1 cellular context compared by ENCODE assay signal in genomic region chr1:229130028-229130668, GRCh38.
A peak's percentile ranks its signal among the peaks of the same experiment; 100 is the strongest.
TF ChIP-seq lines count a peak whose summit lies in the region.

No MANE protein-coding gene starts in this region.

TF ChIP-seq in HepG2, 621 proteins besides CTCF, POLR2A, EP300 and RAD21 (continued from another document and continues in another):
- TF ChIP-seq, protein P1, sequence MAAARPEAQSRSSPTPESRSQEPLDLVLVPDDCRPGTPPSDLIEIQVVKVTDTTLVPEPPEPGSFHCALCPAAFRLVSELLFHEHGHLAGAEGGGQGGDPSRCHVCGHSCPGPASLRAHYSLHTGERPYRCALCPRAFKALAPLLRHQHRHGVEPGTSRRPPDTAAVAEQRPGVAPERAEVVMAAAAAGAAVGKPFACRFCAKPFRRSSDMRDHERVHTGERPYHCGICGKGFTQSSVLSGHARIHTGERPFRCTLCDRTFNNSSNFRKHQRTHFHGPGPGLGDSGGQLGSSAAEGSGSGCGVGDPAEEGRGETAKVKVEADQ (CRISPR knock-in tag; IDR thresholded peaks at IDR 0.05; ENCODE audit: borderline replicate concordance), result peak; percentile 88; the same call in 1 of the 2 replicates
- TF ChIP-seq, protein P2, sequence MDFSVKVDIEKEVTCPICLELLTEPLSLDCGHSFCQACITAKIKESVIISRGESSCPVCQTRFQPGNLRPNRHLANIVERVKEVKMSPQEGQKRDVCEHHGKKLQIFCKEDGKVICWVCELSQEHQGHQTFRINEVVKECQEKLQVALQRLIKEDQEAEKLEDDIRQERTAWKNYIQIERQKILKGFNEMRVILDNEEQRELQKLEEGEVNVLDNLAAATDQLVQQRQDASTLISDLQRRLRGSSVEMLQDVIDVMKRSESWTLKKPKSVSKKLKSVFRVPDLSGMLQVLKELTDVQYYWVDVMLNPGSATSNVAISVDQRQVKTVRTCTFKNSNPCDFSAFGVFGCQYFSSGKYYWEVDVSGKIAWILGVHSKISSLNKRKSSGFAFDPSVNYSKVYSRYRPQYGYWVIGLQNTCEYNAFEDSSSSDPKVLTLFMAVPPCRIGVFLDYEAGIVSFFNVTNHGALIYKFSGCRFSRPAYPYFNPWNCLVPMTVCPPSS (IDR thresholded peaks at IDR 0.05), result no peak
- peak; percentile 64 for TF ChIP-seq ZMYM4 (CRISPR knock-in tag; IDR thresholded peaks at IDR 0.05)
- peak; percentile 56 for TF ChIP-seq SP4 (CRISPR knock-in tag; IDR thresholded peaks at IDR 0.05)
- peak; percentile 88 for TF ChIP-seq ZBTB38 (CRISPR knock-in tag; IDR thresholded peaks at IDR 0.05)
- TF ChIP-seq, protein P3, sequence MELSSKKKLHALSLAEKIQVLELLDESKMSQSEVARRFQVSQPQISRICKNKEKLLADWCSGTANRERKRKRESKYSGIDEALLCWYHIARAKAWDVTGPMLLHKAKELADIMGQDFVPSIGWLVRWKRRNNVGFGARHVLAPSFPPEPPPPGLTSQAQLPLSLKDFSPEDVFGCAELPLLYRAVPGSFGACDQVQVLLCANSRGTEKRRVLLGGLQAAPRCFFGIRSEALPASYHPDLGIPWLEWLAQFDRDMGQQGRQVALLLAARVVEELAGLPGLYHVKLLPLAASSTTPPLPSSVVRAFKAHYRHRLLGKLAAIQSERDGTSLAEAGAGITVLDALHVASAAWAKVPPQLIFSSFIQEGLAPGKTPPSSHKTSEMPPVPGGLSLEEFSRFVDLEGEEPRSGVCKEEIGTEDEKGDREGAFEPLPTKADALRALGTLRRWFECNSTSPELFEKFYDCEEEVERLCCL (CRISPR knock-in tag; IDR thresholded peaks at IDR 0.05; ENCODE audit: borderline replicate concordance), result no peak
- TF ChIP-seq NR2F1 (CRISPR knock-in tag; IDR thresholded peaks at IDR 0.05), result peak; percentile 86 to 89
- TF ChIP-seq ZSCAN21 (CRISPR knock-in tag; IDR thresholded peaks at IDR 0.05; ENCODE audit: borderline replicate concordance), result peak; percentile 72; the same call in 1 of the 2 replicates
- 0 out of 2 replicates have a peak, but pooled peaks have one; percentile 15 for TF ChIP-seq NFYC (CRISPR knock-in tag; IDR thresholded peaks at IDR 0.05)
- no peak for TF ChIP-seq MYNN (CRISPR knock-in tag; IDR thresholded peaks at IDR 0.05; ENCODE audit: low read depth)
- no peak for TF ChIP-seq ZNF510 (CRISPR knock-in tag; IDR thresholded peaks at IDR 0.05; ENCODE audit: low read depth)
- peak; percentile 81 for TF ChIP-seq PHF21A (CRISPR knock-in tag; IDR thresholded peaks at IDR 0.05)
- no peak; the same call in 1 of the 2 replicates for TF ChIP-seq SNAPC2 (CRISPR knock-in tag; IDR thresholded peaks at IDR 0.05)
- TF ChIP-seq CENPBD1 (CRISPR knock-in tag; IDR thresholded peaks at IDR 0.05; ENCODE audit: borderline replicate concordance, low read depth), result no peak
- TF ChIP-seq ZNF724P (CRISPR knock-in tag; IDR thresholded peaks at IDR 0.05; ENCODE audit: borderline replicate concordance), result no peak
- TF ChIP-seq YY1 (IDR thresholded peaks at IDR 0.05; ENCODE audit: insufficient read depth, insufficient replicate concordance, low read depth, low read length), result peak; percentile 79
- TF ChIP-seq HOXD1 (CRISPR knock-in tag; IDR thresholded peaks at IDR 0.05), result no peak; the same call in 1 of the 2 replicates
- TF ChIP-seq TRIM24 (CRISPR knock-in tag; IDR thresholded peaks at IDR 0.05), result no peak
- TF ChIP-seq NFKB2 (CRISPR knock-in tag; IDR thresholded peaks at IDR 0.05; ENCODE audit: borderline replicate concordance), result peak; percentile 70; the same call in 1 of the 2 replicates
- TF ChIP-seq ZKSCAN5 (CRISPR knock-in tag; IDR thresholded peaks at IDR 0.05), result no peak
- no peak for TF ChIP-seq HNRNPK (IDR thresholded peaks at IDR 0.05; ENCODE audit: low read depth, low read length, poor library complexity, severe bottlenecking)
- no peak for TF ChIP-seq GTF3A (CRISPR knock-in tag; conservative IDR thresholded peaks at IDR 0.05)
- peak; percentile 92 for TF ChIP-seq RXRB (CRISPR knock-in tag; IDR thresholded peaks at IDR 0.05; ENCODE audit: borderline replicate concordance)
- TF ChIP-seq ZNF549 (CRISPR knock-in tag; IDR thresholded peaks at IDR 0.05), result no peak
- no peak for TF ChIP-seq ZFAT (CRISPR knock-in tag; conservative IDR thresholded peaks at IDR 0.05)
- no peak for TF ChIP-seq ATM (IDR thresholded peaks at IDR 0.05; ENCODE audit: borderline replicate concordance)
- no peak for TF ChIP-seq ZSCAN12 (CRISPR knock-in tag; IDR thresholded peaks at IDR 0.05)
- no peak for TF ChIP-seq SMYD3 (CRISPR knock-in tag; IDR thresholded peaks at IDR 0.05)
- peak; percentile 17; the same call in 1 of the 2 replicates for TF ChIP-seq ZFP37 (CRISPR knock-in tag; IDR thresholded peaks at IDR 0.05; ENCODE audit: borderline replicate concordance)
- TF ChIP-seq NR3C1 (CRISPR knock-in tag; IDR thresholded peaks at IDR 0.05), result no peak
- TF ChIP-seq ZNF839 (CRISPR knock-in tag; IDR thresholded peaks at IDR 0.05; ENCODE audit: borderline replicate concordance), result no peak
- no peak for TF ChIP-seq HMGXB4 (CRISPR knock-in tag; IDR thresholded peaks at IDR 0.05; ENCODE audit: borderline replicate concordance in 1 of 2, low read depth in 1 of 2)
- TF ChIP-seq NR1H2 (CRISPR knock-in tag; IDR thresholded peaks at IDR 0.05; ENCODE audit: borderline replicate concordance, low read depth), result no peak
- peak; percentile 74; the same call in 1 of the 2 replicates for TF ChIP-seq RXRA (CRISPR knock-in tag; IDR thresholded peaks at IDR 0.05)
- TF ChIP-seq E2F1 (CRISPR knock-in tag; IDR thresholded peaks at IDR 0.05), result no peak
- no peak for TF ChIP-seq HCFC1 (IDR thresholded peaks at IDR 0.05; ENCODE audit: low read depth, low read length)
- peak; percentile 45; the same call in 1 of the 2 replicates for TF ChIP-seq ZFP36L1 (CRISPR knock-in tag; IDR thresholded peaks at IDR 0.05)
- peak; percentile 85 for TF ChIP-seq NR2F2 (IDR thresholded peaks at IDR 0.05; ENCODE audit: borderline replicate concordance, low read depth)
- TF ChIP-seq ZNF33B (CRISPR knock-in tag; IDR thresholded peaks at IDR 0.05), result no peak
- TF ChIP-seq RARA (CRISPR knock-in tag; IDR thresholded peaks at IDR 0.05), result peak; percentile 90
- no peak for TF ChIP-seq ZFP41 (CRISPR knock-in tag; IDR thresholded peaks at IDR 0.05; ENCODE audit: borderline replicate concordance)
- no peak for TF ChIP-seq NKX3-1 (CRISPR knock-in tag; IDR thresholded peaks at IDR 0.05)
- peak; percentile 90 for TF ChIP-seq HOXA3 (CRISPR knock-in tag; IDR thresholded peaks at IDR 0.05)
- TF ChIP-seq ZNF121 (CRISPR knock-in tag; IDR thresholded peaks at IDR 0.05), result no peak
- TF ChIP-seq, protein P4, sequence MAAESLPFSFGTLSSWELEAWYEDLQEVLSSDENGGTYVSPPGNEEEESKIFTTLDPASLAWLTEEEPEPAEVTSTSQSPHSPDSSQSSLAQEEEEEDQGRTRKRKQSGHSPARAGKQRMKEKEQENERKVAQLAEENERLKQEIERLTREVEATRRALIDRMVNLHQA (CRISPR knock-in tag; IDR thresholded peaks at IDR 0.05), result no peak
- TF ChIP-seq AGO2 (optimal IDR thresholded peaks at IDR 0.05; ENCODE audit: low read depth, low read length), result no peak
- TF ChIP-seq STAT5B (CRISPR knock-in tag; IDR thresholded peaks at IDR 0.05), result no peak
- peak; percentile 25; the same call in 1 of the 2 replicates for TF ChIP-seq ZNF746 (CRISPR knock-in tag; IDR thresholded peaks at IDR 0.05)
- TF ChIP-seq, protein P5, sequence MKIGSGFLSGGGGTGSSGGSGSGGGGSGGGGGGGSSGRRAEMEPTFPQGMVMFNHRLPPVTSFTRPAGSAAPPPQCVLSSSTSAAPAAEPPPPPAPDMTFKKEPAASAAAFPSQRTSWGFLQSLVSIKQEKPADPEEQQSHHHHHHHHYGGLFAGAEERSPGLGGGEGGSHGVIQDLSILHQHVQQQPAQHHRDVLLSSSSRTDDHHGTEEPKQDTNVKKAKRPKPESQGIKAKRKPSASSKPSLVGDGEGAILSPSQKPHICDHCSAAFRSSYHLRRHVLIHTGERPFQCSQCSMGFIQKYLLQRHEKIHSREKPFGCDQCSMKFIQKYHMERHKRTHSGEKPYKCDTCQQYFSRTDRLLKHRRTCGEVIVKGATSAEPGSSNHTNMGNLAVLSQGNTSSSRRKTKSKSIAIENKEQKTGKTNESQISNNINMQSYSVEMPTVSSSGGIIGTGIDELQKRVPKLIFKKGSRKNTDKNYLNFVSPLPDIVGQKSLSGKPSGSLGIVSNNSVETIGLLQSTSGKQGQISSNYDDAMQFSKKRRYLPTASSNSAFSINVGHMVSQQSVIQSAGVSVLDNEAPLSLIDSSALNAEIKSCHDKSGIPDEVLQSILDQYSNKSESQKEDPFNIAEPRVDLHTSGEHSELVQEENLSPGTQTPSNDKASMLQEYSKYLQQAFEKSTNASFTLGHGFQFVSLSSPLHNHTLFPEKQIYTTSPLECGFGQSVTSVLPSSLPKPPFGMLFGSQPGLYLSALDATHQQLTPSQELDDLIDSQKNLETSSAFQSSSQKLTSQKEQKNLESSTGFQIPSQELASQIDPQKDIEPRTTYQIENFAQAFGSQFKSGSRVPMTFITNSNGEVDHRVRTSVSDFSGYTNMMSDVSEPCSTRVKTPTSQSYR (CRISPR knock-in tag; IDR thresholded peaks at IDR 0.05; ENCODE audit: borderline replicate concordance), result peak; percentile 95
- TF ChIP-seq, protein P6, sequence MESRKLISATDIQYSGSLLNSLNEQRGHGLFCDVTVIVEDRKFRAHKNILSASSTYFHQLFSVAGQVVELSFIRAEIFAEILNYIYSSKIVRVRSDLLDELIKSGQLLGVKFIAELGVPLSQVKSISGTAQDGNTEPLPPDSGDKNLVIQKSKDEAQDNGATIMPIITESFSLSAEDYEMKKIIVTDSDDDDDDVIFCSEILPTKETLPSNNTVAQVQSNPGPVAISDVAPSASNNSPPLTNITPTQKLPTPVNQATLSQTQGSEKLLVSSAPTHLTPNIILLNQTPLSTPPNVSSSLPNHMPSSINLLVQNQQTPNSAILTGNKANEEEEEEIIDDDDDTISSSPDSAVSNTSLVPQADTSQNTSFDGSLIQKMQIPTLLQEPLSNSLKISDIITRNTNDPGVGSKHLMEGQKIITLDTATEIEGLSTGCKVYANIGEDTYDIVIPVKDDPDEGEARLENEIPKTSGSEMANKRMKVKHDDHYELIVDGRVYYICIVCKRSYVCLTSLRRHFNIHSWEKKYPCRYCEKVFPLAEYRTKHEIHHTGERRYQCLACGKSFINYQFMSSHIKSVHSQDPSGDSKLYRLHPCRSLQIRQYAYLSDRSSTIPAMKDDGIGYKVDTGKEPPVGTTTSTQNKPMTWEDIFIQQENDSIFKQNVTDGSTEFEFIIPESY (CRISPR knock-in tag; IDR thresholded peaks at IDR 0.05), result peak; percentile 45; the same call in 1 of the 2 replicates
- TF ChIP-seq, protein P7, sequence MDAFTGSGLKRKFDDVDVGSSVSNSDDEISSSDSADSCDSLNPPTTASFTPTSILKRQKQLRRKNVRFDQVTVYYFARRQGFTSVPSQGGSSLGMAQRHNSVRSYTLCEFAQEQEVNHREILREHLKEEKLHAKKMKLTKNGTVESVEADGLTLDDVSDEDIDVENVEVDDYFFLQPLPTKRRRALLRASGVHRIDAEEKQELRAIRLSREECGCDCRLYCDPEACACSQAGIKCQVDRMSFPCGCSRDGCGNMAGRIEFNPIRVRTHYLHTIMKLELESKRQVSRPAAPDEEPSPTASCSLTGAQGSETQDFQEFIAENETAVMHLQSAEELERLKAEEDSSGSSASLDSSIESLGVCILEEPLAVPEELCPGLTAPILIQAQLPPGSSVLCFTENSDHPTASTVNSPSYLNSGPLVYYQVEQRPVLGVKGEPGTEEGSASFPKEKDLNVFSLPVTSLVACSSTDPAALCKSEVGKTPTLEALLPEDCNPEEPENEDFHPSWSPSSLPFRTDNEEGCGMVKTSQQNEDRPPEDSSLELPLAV (CRISPR knock-in tag; conservative IDR thresholded peaks at IDR 0.05; ENCODE audit: low read depth), result no peak
- TF ChIP-seq CBFB (CRISPR knock-in tag; IDR thresholded peaks at IDR 0.05), result no peak
- no peak for TF ChIP-seq ZNF562 (CRISPR knock-in tag; IDR thresholded peaks at IDR 0.05; ENCODE audit: borderline replicate concordance)
- TF ChIP-seq PHB2 (IDR thresholded peaks at IDR 0.05; ENCODE audit: partially characterized antibody), result no peak
- TF ChIP-seq ZNF850 (CRISPR knock-in tag; conservative IDR thresholded peaks at IDR 0.05), result no peak
- TF ChIP-seq, protein P8, sequence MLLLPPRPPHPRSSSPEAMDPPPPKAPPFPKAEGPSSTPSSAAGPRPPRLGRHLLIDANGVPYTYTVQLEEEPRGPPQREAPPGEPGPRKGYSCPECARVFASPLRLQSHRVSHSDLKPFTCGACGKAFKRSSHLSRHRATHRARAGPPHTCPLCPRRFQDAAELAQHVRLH (CRISPR knock-in tag; IDR thresholded peaks at IDR 0.05; ENCODE audit: borderline replicate concordance, low read depth), result peak; percentile 51; the same call in 1 of the 2 replicates
- TF ChIP-seq RBM39 (IDR thresholded peaks at IDR 0.05; ENCODE audit: low read depth, low read length, poor library complexity, severe bottlenecking), result no peak
- TF ChIP-seq NFYB (CRISPR knock-in tag; IDR thresholded peaks at IDR 0.05), result no peak
